In the genomic region with DNA sequence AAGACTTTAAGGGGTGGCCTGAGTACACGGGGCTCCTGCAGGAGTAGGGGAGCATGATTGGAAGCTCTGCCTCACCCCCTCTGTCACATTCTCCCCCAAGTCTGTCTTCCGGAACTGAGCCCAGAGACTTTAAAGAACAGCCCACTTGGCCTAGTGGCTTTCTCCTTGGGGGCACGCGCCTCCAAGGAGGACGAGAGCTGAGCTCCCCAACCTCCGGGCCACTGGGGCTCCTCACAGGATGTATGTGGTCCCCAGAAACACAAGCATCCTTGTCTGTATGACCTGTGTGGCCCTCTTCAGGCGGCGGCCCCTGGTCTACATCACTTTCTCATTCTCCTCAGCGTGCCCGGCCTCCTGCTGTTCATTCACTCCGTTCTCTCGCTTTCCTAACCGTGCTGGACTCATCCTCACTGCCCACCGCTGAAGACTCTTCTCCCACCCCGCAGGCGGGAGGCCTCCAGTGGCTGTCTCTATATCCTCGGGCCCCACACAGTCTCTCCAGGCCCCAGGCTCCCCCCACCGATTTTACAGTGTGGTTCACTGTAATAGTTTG, we compare ENCODE assay signal across 1 cellular context.
TF ChIP-seq lines count a peak whose summit lies in the region.

No MANE protein-coding gene starts in this region.

TF ChIP-seq in GM23338, 12 proteins besides CTCF, POLR2A, EP300 and RAD21 (continued from another document):
- TF ChIP-seq REST (IDR thresholded peaks at IDR 0.05; ENCODE audit: unreplicated experiment) (no peak), NANOG (IDR thresholded peaks at IDR 0.05; ENCODE audit: borderline replicate concordance) (no peak)
